In the genomic region with DNA sequence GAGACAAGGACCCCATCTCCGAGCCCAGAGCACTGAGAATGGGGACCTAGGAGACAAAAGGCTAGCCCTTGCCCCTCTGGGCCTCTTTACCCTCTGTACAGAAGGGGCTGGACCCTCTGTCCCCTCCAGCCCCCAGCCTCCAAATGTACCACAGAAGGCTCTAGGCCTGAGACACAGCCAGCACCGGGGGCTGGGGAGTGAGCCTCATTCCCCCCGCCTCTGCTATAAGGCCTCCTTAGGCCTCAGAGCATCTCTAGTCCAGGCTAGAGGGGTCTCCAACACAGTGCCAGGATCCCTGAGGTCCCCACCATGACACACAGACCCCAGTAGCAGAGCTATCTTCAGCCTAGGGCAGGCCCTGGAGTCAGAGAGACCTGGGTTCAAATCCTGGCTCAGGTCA, we compare ENCODE assay signal across 11 cellular contexts. TPM values are rescaled to one million over a fixed set of nuclear protein-coding genes. Genes with fewer than 3 reads are reported as not detected.
DNase-seq lines count a peak whose midpoint lies in the region; ATAC-seq and TF ChIP-seq lines count a peak whose summit lies in the region.
"Had no signal": no experiment of that assay in that cellular context is flagged by ENCODE, and none has a peak within 500 bp of the region (broad histone marks: within the 10 kb centered on the region; RNA-seq: fewer than 3 reads in every experiment).

No MANE protein-coding gene starts in this region.

- POLR2A ChIA-PET in CD4-positive, alpha-beta T cell (lab: Charles Lee): interaction anchor here (1.5 to 3.8 kb wide), 3 partner anchors 22 to 145 kb away, joined by 13 to 23 read pairs (median 22); partner anchors contain the start of genes MORC2, SELENOM and TUG1

- peak overlapping the region; percentile 54 for H3K4me3 Mint-ChIP-seq in CD4-positive, alpha-beta T cell
- H3K4me3 Mint-ChIP-seq in Calu3 (ENCODE audit: low read depth, unreplicated experiment): no peak overlapping the region

- peak overlapping the region; percentile 99 for H3K9ac ChIP-seq in OCI-LY3 (ENCODE audit: low read length)
- H3K9ac ChIP-seq in trophoblast cell (ENCODE audit: low read length): no peak overlapping the region

- no peak overlapping the region for H3K27ac ChIP-seq in CD4-positive, alpha-beta T cell (ENCODE audit: low read depth, low read length)
- H3K27ac ChIP-seq in OCI-LY3 (ENCODE audit: low read length) (no peak overlapping the region), epithelial cell of prostate (peak overlapping the region; percentile 96), trophoblast cell (ENCODE audit: low read depth, low read length) (no peak overlapping the region)

- H2AK5ac ChIP-seq in trophoblast cell (ENCODE audit: low read length): peak overlapping the region; percentile 32

- no peaks in the 10 kb centered on the region for H3K9me3 ChIP-seq in CD4-positive, alpha-beta T cell (ENCODE audit: control insufficient read depth, low read length)
- H3K9me3 ChIP-seq in OCI-LY3 (ENCODE audit: insufficient read depth, low read length): no peaks in the 10 kb centered on the region
- peaks cover 7% of the 10 kb centered on the region for H3K9me3 ChIP-seq in trophoblast cell (ENCODE audit: insufficient read depth, low read depth, low read length)

- no TSS peak for BruUV-seq in Calu3 (replicated peaks; lab: Mats Ljungman, UMichigan)

- H3K14ac ChIP-seq in trophoblast cell (ENCODE audit: low read length): no peak overlapping the region

- ATAC-seq in CD4-positive, alpha-beta T cell (ENCODE audit: poor library complexity): no peak

- H2AFZ ChIP-seq in OCI-LY3 (ENCODE audit: low read depth, low read length) (no peak overlapping the region), trophoblast cell (ENCODE audit: insufficient read depth, low read length, poor library complexity) (no peak overlapping the region)

- intact Hi-C loops in CD4-positive, alpha-beta T cell (cut with DNase I, micrococcal nuclease): loop anchor here (1.0 to 10.0 kb wide), 9 partner anchors 61 to 495 kb away; partner anchors contain the start of genes DUSP18 (in 1 of the 2), PES1 (in 1 of the 2) and SLC35E4 (in 1 of the 2)
- intact Hi-C loops in Calu3 (cut with micrococcal nuclease; ENCODE audit: unreplicated experiment): no loop called here

- peak overlapping the region; percentile 94 for H4K8ac ChIP-seq in trophoblast cell (ENCODE audit: low read depth, low read length)

- no peak overlapping the region for H3K4ac ChIP-seq in trophoblast cell (ENCODE audit: low read depth, low read length)

- CTCF ChIA-PET in CD4-positive, alpha-beta T cell (lab: Charles Lee): interaction anchor here (1.6 kb wide), 1 partner anchor 166 kb away, joined by 9 read pairs; no protein-coding TSS in a partner anchor
- CTCF ChIA-PET in Calu3 (lab: Charles Lee): interaction anchor here (0.6 kb wide), 1 partner anchor 358 kb away, joined by 4 read pairs; no protein-coding TSS in a partner anchor

- no peak overlapping the region for H2BK5ac ChIP-seq in trophoblast cell (ENCODE audit: low read depth, low read length, poor library complexity)

- H3K4me1 ChIP-seq in OCI-LY3 (ENCODE audit: low read length): peaks cover 41% of the 10 kb centered on the region
- peaks cover 25 to 31% of the 10 kb centered on the region in 2 experiments for H3K4me1 ChIP-seq in trophoblast cell (ENCODE audit: control insufficient read depth in 1 of 2, insufficient read depth in 2 of 2, low read length in 2 of 2)

- no peaks in the 10 kb centered on the region for H4K20me1 ChIP-seq in OCI-LY3 (ENCODE audit: insufficient read depth, low read length)

- no peak overlapping the region for H2BK12ac ChIP-seq in trophoblast cell (ENCODE audit: low read length)

- H3K4me3 ChIP-seq in OCI-LY3 (ENCODE audit: low read length): peak overlapping the region; percentile 95
- no peak overlapping the region for H3K4me3 ChIP-seq in trophoblast cell (ENCODE audit: low read depth, low read length)

- no peak overlapping the region for H2BK120ac ChIP-seq in trophoblast cell (ENCODE audit: insufficient read depth, low read length, poor library complexity)

- no peaks in the 10 kb centered on the region for H3K27me3 Mint-ChIP-seq in CD4-positive, alpha-beta T cell
- no peaks in the 10 kb centered on the region for H3K27me3 Mint-ChIP-seq in Calu3 (ENCODE audit: unreplicated experiment)

- H4K91ac ChIP-seq in trophoblast cell (ENCODE audit: low read depth, low read length): peak overlapping the region; percentile 92

- H3K27ac Mint-ChIP-seq in CD4-positive, alpha-beta T cell: no peak overlapping the region
- H3K27ac Mint-ChIP-seq in Calu3 (ENCODE audit: unreplicated experiment): no peak overlapping the region

- no peaks in the 10 kb centered on the region for H3K27me3 ChIP-seq in CD4-positive, alpha-beta T cell (ENCODE audit: control insufficient read depth, insufficient read depth, low read length)
- H3K27me3 ChIP-seq in OCI-LY3 (ENCODE audit: low read depth, low read length): no peaks in the 10 kb centered on the region
- H3K27me3 ChIP-seq in trophoblast cell (ENCODE audit: insufficient read depth, low read length): no peaks in the 10 kb centered on the region

- H3K4me2 ChIP-seq in OCI-LY3 (ENCODE audit: low read length) (peak overlapping the region; percentile 93), trophoblast cell (ENCODE audit: low read length) (no peak overlapping the region)

- DNase-seq in CD4-positive, alpha-beta T cell: no peak
- DNase-seq in epithelial cell of prostate (ENCODE audit: low read depth, low spot score): no peak
- DNase-seq in trophoblast cell: no peak
- DNase-seq in SIG-M5 (lab: John Stamatoyannopoulos, UW): no peak
- DNase-seq in NCI-H345 treated with DMSO at 0.1 percent for 48 hours (lab: John Stamatoyannopoulos, UW; ENCODE audit: unreplicated experiment): no peak
- no peak for DNase-seq in NCI-H446 (lab: John Stamatoyannopoulos, UW)
- DNase-seq in Calu3: no peak
- DNase-seq: NK-92 treated with Interleukin-12 subunit alpha and Interleukin-12 subunit beta, amount 100 ng/mL, for 24 hours; stimulated activated naive CD8-positive, alpha-beta T cell treated with anti-CD3 and anti-CD28 coated beads, Interleukin-15, Interleukin-2, amounts not matched to agents 100 U/mL and 50 U/mL, for 24 hours had no signal

- no peak overlapping the region for H4K12ac ChIP-seq in trophoblast cell (ENCODE audit: low read depth, low read length)

- peaks cover 33% of the 10 kb centered on the region for H3K4me1 Mint-ChIP-seq in CD4-positive, alpha-beta T cell (ENCODE audit: low read depth)
- peaks cover 28% of the 10 kb centered on the region for H3K4me1 Mint-ChIP-seq in Calu3 (ENCODE audit: low read depth, unreplicated experiment)

- no peak overlapping the region for H3K18ac ChIP-seq in trophoblast cell (ENCODE audit: low read length)

- no peaks in the 10 kb centered on the region for H3K36me3 Mint-ChIP-seq in CD4-positive, alpha-beta T cell (ENCODE audit: low read depth)
- H3K36me3 Mint-ChIP-seq in Calu3 (ENCODE audit: insufficient read depth, unreplicated experiment): peaks cover 36% of the 10 kb centered on the region

- peaks cover 20% of the 10 kb centered on the region for H3K79me2 ChIP-seq in OCI-LY3 (ENCODE audit: low read length)
- peaks cover 20% of the 10 kb centered on the region for H3K79me2 ChIP-seq in trophoblast cell (ENCODE audit: control insufficient read depth, insufficient read depth, low read length, poor library complexity)

- H3K9me3 Mint-ChIP-seq in CD4-positive, alpha-beta T cell: no peaks in the 10 kb centered on the region
- no peaks in the 10 kb centered on the region for H3K9me3 Mint-ChIP-seq in Calu3 (ENCODE audit: low read depth, unreplicated experiment)

- no peak overlapping the region for H3K23ac ChIP-seq in trophoblast cell (ENCODE audit: low read length)

- H3K36me3 ChIP-seq in OCI-LY3 (replicated peaks; ENCODE audit: low read depth, low read length) (no peaks in the 10 kb centered on the region), trophoblast cell (ENCODE audit: control insufficient read depth in 1 of 2, insufficient read depth in 2 of 2, low read length in 2 of 2) (peaks cover 46 to 54% of the 10 kb centered on the region in 2 experiments)

- peaks cover 24% of the 10 kb centered on the region for H3K79me1 ChIP-seq in trophoblast cell (ENCODE audit: low read length)

- no CpG with 5 or more reads among the region's 3 CpGs for WGBS in trophoblast cell (ENCODE audit: extremely low coverage, insufficient coverage, insufficient read length)

- TF ChIP-seq CTCF in CD4-positive, alpha-beta T cell (IDR thresholded peaks at IDR 0.05): no peak
- TF ChIP-seq CTCF in OCI-LY3 (IDR thresholded peaks at IDR 0.05; ENCODE audit: low read depth, low read length) (no peak), Calu3 (IDR thresholded peaks at IDR 0.05; ENCODE audit: unreplicated experiment) (no peak)

RNA-seq across cellular contexts. Expression of gene SMTN, which starts 4.8 kb away (rescaled TPM):
- total RNA-seq in CD4-positive, alpha-beta T cell: 1 to 10 TPM; 2.9 TPM
- polyA plus RNA-seq in trophoblast cell (2013): 76.6 and 79.2 TPM in 2 replicates
- total RNA-seq in Calu3 (2022): 59.7 and 61.0 TPM in 2 replicates

RNA-seq across cellular contexts. Expression of gene SELENOM, which starts 21.4 kb away (rescaled TPM):
- 10 to 100 TPM; 78.0 to 82.4 TPM for total RNA-seq in CD4-positive, alpha-beta T cell
- polyA plus RNA-seq in trophoblast cell (2013): 70.7 and 77.0 TPM in 2 replicates
- 2.5 TPM in 1 of 2 replicates, not detected in the other for total RNA-seq in Calu3 (2022)

RNA-seq across cellular contexts. Expression of gene INPP5J, which starts 36.8 kb away (rescaled TPM):
- under 1 TPM; 0.59 to 0.69 TPM for total RNA-seq in CD4-positive, alpha-beta T cell
- polyA plus RNA-seq in trophoblast cell (2013): 2.3 and 2.4 TPM in 2 replicates
- total RNA-seq in Calu3 (2022): 4.1 and 4.2 TPM in 2 replicates

RNA-seq across cellular contexts. Expression of gene PLA2G3, which starts 54.4 kb away (rescaled TPM):
- total RNA-seq in CD4-positive, alpha-beta T cell: not detected
- polyA plus RNA-seq in trophoblast cell (2013): 0.22 and 0.25 TPM in 2 replicates
- not detected in 2 replicates for total RNA-seq in Calu3 (2022)
- total RNA-seq: posterior vena cava had no signal

Comparison
In these comparisons a context has a peak if more than half of its experiments do, and no peak if none do; other contexts are left out.
1. RNA of gene SMTN, which starts 4.8 kb away (total RNA-seq): 59.7 to 61.0 TPM in Calu3; 2.9 TPM in CD4-positive, alpha-beta T cell; every median in the first group is over 10 times any median in the second.
2. RNA of gene SELENOM, which starts 21.4 kb away (total RNA-seq): 78.0 to 82.4 TPM in CD4-positive, alpha-beta T cell; 2.5 TPM in Calu3; every median in the first group is over 10 times any median in the second.